7 cellular contexts compared by ENCODE assay signal in genomic region chr17:61846976-61847375, GRCh38.
"Had no signal": no experiment of that assay in that cellular context is flagged by ENCODE, and none has a peak within 500 bp of the region (broad histone marks: within the 10 kb centered on the region; RNA-seq: fewer than 3 reads in every experiment).

No MANE protein-coding gene starts in this region.

- H3K9me3 Mint-ChIP-seq: IgD-negative memory B cell had no signal

- ATAC-seq: HepG2 had no signal

- H3K27ac Mint-ChIP-seq: IgD-negative memory B cell had no signal

- H3K4me1 Mint-ChIP-seq: IgD-negative memory B cell had no signal

- DNase-seq: KBM-7, KG1 had no signal

- H3K27me3 Mint-ChIP-seq: IgD-negative memory B cell had no signal

- H3K9ac ChIP-seq: KMS-11 had no signal

- H3K27ac ChIP-seq: HL-60, KMS-11 had no signal

- H3K4me3 Mint-ChIP-seq: IgD-negative memory B cell had no signal

- FAIRE-seq: HepG2, HTR-8/SVneo had no signal

- H3K4me2 ChIP-seq: KMS-11 had no signal
